ENCODE assay signal across 1 cellular context in genomic region chr5:157282150-157282549, GRCh38.
A peak's percentile ranks its signal among the peaks of the same experiment; 100 is the strongest.
TF ChIP-seq lines count a peak whose summit lies in the region.

No MANE protein-coding gene starts in this region.

TF ChIP-seq in K562, 482 proteins besides CTCF, POLR2A, EP300 and RAD21 (continued from another document):
- TF ChIP-seq MEIS2 (IDR thresholded peaks at IDR 0.05; ENCODE audit: partially characterized antibody) (peak; percentile 54), ZNF766 (CRISPR knock-in tag; conservative IDR thresholded peaks at IDR 0.05) (0 out of 2 replicates have a peak, but pooled peaks have one; percentile 46), SMC3 (conservative IDR thresholded peaks at IDR 0.05; ENCODE audit: insufficient read depth, low read depth, low read length) (no peak), KAT7 (CRISPR knock-in tag; IDR thresholded peaks at IDR 0.05; ENCODE audit: borderline replicate concordance) (no peak), ZNF444 (CRISPR knock-in tag; IDR thresholded peaks at IDR 0.05) (no peak), TCFL5 (CRISPR knock-in tag; conservative IDR thresholded peaks at IDR 0.05) (no peak), GATAD2A (IDR thresholded peaks at IDR 0.05) (no peak)
